ENCODE assay signal across 8 cellular contexts in the genomic region with DNA sequence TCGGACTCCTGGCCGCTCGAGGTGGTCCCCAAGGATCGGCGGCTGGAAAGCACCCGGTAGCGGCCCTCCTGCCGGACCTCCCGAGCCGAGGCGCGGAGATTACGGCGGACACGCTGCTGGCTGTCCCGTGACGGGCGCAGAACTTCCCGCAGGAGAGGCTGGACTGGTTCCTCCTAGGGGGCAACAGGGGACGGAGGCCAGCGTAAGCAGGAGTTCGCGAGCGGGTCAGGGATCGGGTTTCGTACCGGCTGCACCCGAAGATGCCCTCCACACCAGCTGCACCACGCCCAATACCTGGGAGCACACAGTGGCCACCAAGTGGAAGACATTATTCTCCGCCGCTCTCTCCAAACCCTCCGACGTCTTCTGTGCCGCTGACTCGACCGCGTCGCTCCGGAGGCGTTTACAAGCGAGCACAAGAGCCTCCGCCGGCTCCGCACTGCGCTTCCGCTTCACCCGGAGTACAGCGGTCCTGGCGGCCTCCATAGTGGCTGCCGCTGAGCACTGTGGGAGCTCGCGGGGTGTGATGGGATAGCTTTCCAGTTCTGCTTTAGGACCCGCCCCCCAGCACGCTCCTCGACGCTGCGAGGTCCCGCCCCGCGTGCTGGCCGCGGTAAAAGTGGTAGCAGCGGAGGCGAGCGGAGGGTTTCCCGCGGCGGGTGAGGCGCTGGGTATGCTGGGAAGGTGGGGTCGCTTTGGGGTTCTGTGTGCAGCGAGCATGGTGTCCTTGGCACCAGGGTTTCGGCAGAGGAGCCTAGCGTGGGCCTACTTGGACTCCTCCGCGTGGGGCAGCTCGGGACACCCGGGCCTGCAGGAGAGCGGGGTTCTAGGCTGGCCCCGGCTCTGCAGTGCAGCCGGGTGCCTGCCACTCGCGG. TPM values are rescaled to one million over a fixed set of nuclear protein-coding genes. Genes with fewer than 3 reads are reported as not detected.
A peak's percentile ranks its signal among the peaks of the same experiment; 100 is the strongest.
DNase-seq lines count a peak whose midpoint lies in the region; ATAC-seq and TF ChIP-seq lines count a peak whose summit lies in the region.

TSS of gene PRMT7 (plus strand) at position 579 of the 875 bp plus-strand sequence. CDS start 4,961 bp downstream, outside the sequence.
TSS of gene SLC7A6OS (minus strand) at position 506 of the 875 bp plus-strand sequence. CDS start at position 486, 20 bp downstream.

- H3K27ac ChIP-seq in spleen = peak within 1 kb of the TSS; percentile 78 to 94 (median 90)

- H3K27me3 Mint-ChIP-seq in activated B cell treated with CpG ODN at 0.5 μM for 24 hours (no peaks in the 10 kb centered on the region), immature natural killer cell (ENCODE audit: low read depth in 3 of 3) (peaks cover 0 to 6% (median 0%) of the 10 kb centered on the region in 3 donors)

- no peaks in the 10 kb centered on the region for H3K9me3 ChIP-seq in spleen

- DNase-seq in AG09319 (ENCODE audit: extremely low read depth, low read depth) (peak; percentile 59), NCI-H345 (lab: John Stamatoyannopoulos, UW) (peak; percentile 88), activated B cell treated with CpG ODN at 0.5 μM for 24 hours (peak; percentile 87), cardiac fibroblast (ENCODE audit: low read depth in 2 of 2) (peak; percentile 87 to 89), immature natural killer cell (peak; percentile 91 to 93 (median 91)), spleen (peak; percentile 99)

- H3K9me3 Mint-ChIP-seq in activated B cell treated with CpG ODN at 0.5 μM for 24 hours (no peaks in the 10 kb centered on the region), immature natural killer cell (no peaks in the 10 kb centered on the region)

- no peaks in the 10 kb centered on the region for H3K27me3 ChIP-seq in spleen (replicated peaks in 1 of 7)

- peak in 2 of 3 donors; percentile 48 to 66 for TF ChIP-seq POLR2A in spleen (IDR thresholded peaks at IDR 0.05)

- CTCF ChIA-PET in activated B cell treated with CpG ODN at 0.5 μM for 24 hours (lab: Charles Lee) = interaction anchor here (0.8 to 2.4 kb wide), 13 partner anchors 10 to 70 kb away, joined by 3 to 47 read pairs (median 4); partner anchors contain the start of gene SLC7A6

- H3K4me3 Mint-ChIP-seq in activated B cell treated with CpG ODN at 0.5 μM for 24 hours (peak within 1 kb of the TSS; percentile 98), immature natural killer cell (peak within 1 kb of the TSS; percentile 98 to 99 (median 98))

- peaks cover 24 to 84% (median 49%) of the 10 kb centered on the region in 6 donors for H3K4me1 ChIP-seq in spleen

- peak; percentile 97 for ATAC-seq in GM19025 (IDR thresholded peaks at IDR 0.05; ENCODE audit: low read depth, unreplicated experiment)
- peak; percentile 98 for ATAC-seq in HG03280 (IDR thresholded peaks at IDR 0.05; ENCODE audit: unreplicated experiment)
- peak; percentile 99 for ATAC-seq in activated B cell treated with CpG ODN at 0.5 μM for 24 hours (ENCODE audit: low read depth)

- intact Hi-C loops in activated B cell treated with CpG ODN at 0.5 μM for 24 hours (cut with micrococcal nuclease) = loop anchor here (1.0 to 2.0 kb wide), 7 partner anchors 18 to 464 kb away; partner anchors contain the start of genes CENPT, NUTF2, PLA2G15 and SLC7A6
- intact Hi-C loops in spleen (cut with DNase I; ENCODE audit: low total_unique reads) = no loop called here

- WGBS in spleen, 5 donors = 0 to 1% (median 1%) methylated on average over 35 to 82 of the region's 82 CpGs

- H3K4me1 Mint-ChIP-seq in activated B cell treated with CpG ODN at 0.5 μM for 24 hours (peaks cover 38% of the 10 kb centered on the region), immature natural killer cell (peaks cover 39 to 49% of the 10 kb centered on the region in 2 donors)

- H3K27ac Mint-ChIP-seq in activated B cell treated with CpG ODN at 0.5 μM for 24 hours (peak within 1 kb of the TSS; percentile 93), immature natural killer cell (peak within 1 kb of the TSS; percentile 90 to 99 (median 98))

- POLR2A ChIA-PET in activated B cell treated with CpG ODN at 0.5 μM for 24 hours (lab: Charles Lee) = interaction anchor here (0.5 to 5.4 kb wide), 23 partner anchors 9 to 1291 kb away, joined by 3 to 104 read pairs (median 5); partner anchors contain the start of genes NFATC3, PLA2G15, RANBP10 and SLC7A6

- peaks cover 0 to 55% (median 36%) of the 10 kb centered on the region in 6 donors for H3K36me3 ChIP-seq in spleen

- peaks cover 51% of the 10 kb centered on the region for H3K36me3 Mint-ChIP-seq in activated B cell treated with CpG ODN at 0.5 μM for 24 hours (ENCODE audit: low read depth)
- H3K36me3 Mint-ChIP-seq in immature natural killer cell = peaks cover 0 to 9% (median 6%) of the 10 kb centered on the region in 3 donors

- TF ChIP-seq CTCF in AG09319 (IDR thresholded peaks at IDR 0.05; ENCODE audit: low read depth, low read length) (peak; percentile 15), activated B cell treated with CpG ODN at 0.5 μM for 24 hours (IDR thresholded peaks at IDR 0.05) (no peak), cardiac fibroblast (IDR thresholded peaks at IDR 0.05; ENCODE audit: low read depth, low read length) (peak; percentile 6), spleen (IDR thresholded peaks at IDR 0.05 in 8 of 11, conservative IDR thresholded peaks at IDR 0.05 in 3 of 11) (peak in 10 of 11 experiments; percentile 26 to 76 (median 46))

- H3K4me3 ChIP-seq in cardiac fibroblast (replicated peaks in 1 of 2; ENCODE audit: low read depth in 2 of 2, low read length in 2 of 2) (peak within 1 kb of the TSS; percentile 98 to 99), spleen (peak within 1 kb of the TSS; percentile 83 to 98 (median 88))

RNA-seq across cellular contexts. Expression of gene PRMT7, which starts in this region (rescaled TPM):
- 41.8 and 50.3 TPM in 2 replicates for total RNA-seq in activated B cell treated with CpG ODN at 0.5 μM for 24 hours
- polyA plus RNA-seq in immature natural killer cell = 10 to 100 TPM; 30.8 to 51.8 (median 44.2) TPM
- 10 to 100 TPM; 31.9 to 66.4 (median 42.8) TPM for total RNA-seq in spleen
- 10 to 100 TPM; 25.0 to 48.2 (median 40.5) TPM for polyA plus RNA-seq in spleen

RNA-seq across cellular contexts. Expression of gene SLC7A6OS, which starts in this region (rescaled TPM):
- 34.8 and 42.0 TPM in 2 replicates for total RNA-seq in activated B cell treated with CpG ODN at 0.5 μM for 24 hours
- 10 to 100 TPM; 22.7 to 31.2 (median 24.4) TPM for polyA plus RNA-seq in immature natural killer cell
- total RNA-seq in spleen = 10 to 100 TPM; 17.6 to 30.6 (median 26.6) TPM
- 10 to 100 TPM in 1 of 3 donors, 1 to 10 TPM in 2; 7.5 to 10.6 (median 8.5) TPM for polyA plus RNA-seq in spleen

Comparison
In these comparisons a context has a peak if more than half of its experiments do, and no peak if none do; other contexts are left out.
1. Peak in every context shown above with its lines: DNase-seq, ATAC-seq, H3K4me3 ChIP-seq and H3K27ac ChIP-seq.